ENCODE assay signal across 8 cellular contexts in the genomic region with DNA sequence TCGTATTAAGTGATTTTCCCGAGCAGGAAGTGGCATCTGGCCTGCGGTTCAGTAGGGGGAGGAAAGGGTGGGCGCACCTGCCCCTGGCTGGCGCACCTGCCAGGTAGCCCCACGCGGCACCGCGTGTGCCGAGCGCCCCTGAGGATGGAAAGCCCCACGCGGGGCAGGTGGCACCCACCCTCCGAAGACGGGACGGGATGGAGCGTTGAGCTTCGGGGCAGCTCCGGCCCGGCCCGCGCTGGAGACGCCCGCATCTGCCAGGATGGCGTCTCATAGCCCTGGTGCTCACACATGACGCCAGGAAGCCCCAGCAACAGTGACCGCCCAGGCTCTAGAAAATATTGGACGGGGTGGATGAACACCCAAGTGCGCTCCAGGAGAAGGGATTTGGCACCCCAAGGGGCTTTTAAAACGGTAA.
DNase-seq lines count a peak whose midpoint lies in the region; ATAC-seq and TF ChIP-seq lines count a peak whose summit lies in the region.

No MANE protein-coding gene starts in this region.

- H3K4me1 Mint-ChIP-seq in effector memory CD8-positive, alpha-beta T cell (ENCODE audit: low read depth in 2 of 2), result peaks cover 7 to 9% of the 10 kb centered on the region in 2 donors
- peaks cover 20% of the 10 kb centered on the region for H3K4me1 Mint-ChIP-seq in nephron progenitor cell

- H3K27ac ChIP-seq in OCI-LY1 (ENCODE audit: low read depth, low read length, poor library complexity, severe bottlenecking), result no peak overlapping the region

- H3K9me3 Mint-ChIP-seq in effector memory CD8-positive, alpha-beta T cell, result no peaks in the 10 kb centered on the region
- H3K9me3 Mint-ChIP-seq in nephron progenitor cell, result peaks cover 6% of the 10 kb centered on the region

- H3K36me3 ChIP-seq in OCI-LY1 (ENCODE audit: insufficient read depth, low read length), result peaks cover 18% of the 10 kb centered on the region

- peaks cover 37 to 45% of the 10 kb centered on the region in 2 donors for H3K27me3 Mint-ChIP-seq in effector memory CD8-positive, alpha-beta T cell
- peaks cover 91% of the 10 kb centered on the region for H3K27me3 Mint-ChIP-seq in nephron progenitor cell (ENCODE audit: low read depth, poor library complexity)

- no peaks in the 10 kb centered on the region for H3K27me3 ChIP-seq in OCI-LY1 (ENCODE audit: insufficient read depth, low read length)

- no peaks in the 10 kb centered on the region for H3K9me2 ChIP-seq in OCI-LY1 (ENCODE audit: low read depth, low read length)

- TF ChIP-seq CTCF in OCI-LY1 (IDR thresholded peaks at IDR 0.05; ENCODE audit: low read length) (no peak), nephron progenitor cell (IDR thresholded peaks at IDR 0.05) (no peak)

- H3K9me3 ChIP-seq in OCI-LY1 (ENCODE audit: low read length), result no peaks in the 10 kb centered on the region

- peak overlapping the region; percentile 78 to 88 for H3K4me3 Mint-ChIP-seq in effector memory CD8-positive, alpha-beta T cell
- peak overlapping the region; percentile 80 for H3K4me3 Mint-ChIP-seq in nephron progenitor cell

- peaks cover 29% of the 10 kb centered on the region for H3K4me1 ChIP-seq in OCI-LY1 (ENCODE audit: insufficient read depth, low read length, severe bottlenecking)

- H3K36me3 Mint-ChIP-seq in effector memory CD8-positive, alpha-beta T cell (ENCODE audit: insufficient read depth), result peaks cover 15% of the 10 kb centered on the region
- no peaks in the 10 kb centered on the region for H3K36me3 Mint-ChIP-seq in nephron progenitor cell (ENCODE audit: low read depth)

- peaks cover 18% of the 10 kb centered on the region for H3K79me2 ChIP-seq in OCI-LY1 (ENCODE audit: insufficient read depth, low read length)

- peak overlapping the region; percentile 95 for H3K4me2 ChIP-seq in OCI-LY1 (ENCODE audit: low read length)

- H2AFZ ChIP-seq in OCI-LY1 (ENCODE audit: low read length), result no peak overlapping the region

- H3K4me3 ChIP-seq in OCI-LY1 (ENCODE audit: low read depth, low read length, poor library complexity, severe bottlenecking), result peak overlapping the region; percentile 59

- ATAC-seq in effector memory CD8-positive, alpha-beta T cell (replicated peaks), result peak; percentile 29
- ATAC-seq in HG02885 (IDR thresholded peaks at IDR 0.05; ENCODE audit: poor library complexity, unreplicated experiment) (no peak), HG03442 (IDR thresholded peaks at IDR 0.05; ENCODE audit: unreplicated experiment) (no peak)

- no peaks in the 10 kb centered on the region for H4K20me1 ChIP-seq in OCI-LY1 (ENCODE audit: insufficient read depth, low read length)

- DNase-seq in EL (peak; percentile 13), nephron progenitor cell (no peak), anterior cingulate cortex (lab: John Stamatoyannopoulos, UW) (no peak), MV-4-11 (lab: John Stamatoyannopoulos, UW) (no peak)
- no peak for DNase-seq in effector memory CD8-positive, alpha-beta T cell

- H3F3A ChIP-seq in OCI-LY1 (ENCODE audit: insufficient read depth, low read length), result peaks cover 4% of the 10 kb centered on the region; the same call in 1 of the 2 replicates

- H3K27ac Mint-ChIP-seq in effector memory CD8-positive, alpha-beta T cell, result peak overlapping the region; percentile 64 to 78
- no peak overlapping the region for H3K27ac Mint-ChIP-seq in nephron progenitor cell

- peak overlapping the region; percentile 63; the same call in 1 of the 2 replicates for H3K9ac ChIP-seq in OCI-LY1 (ENCODE audit: low read length)
